In the genomic region with DNA sequence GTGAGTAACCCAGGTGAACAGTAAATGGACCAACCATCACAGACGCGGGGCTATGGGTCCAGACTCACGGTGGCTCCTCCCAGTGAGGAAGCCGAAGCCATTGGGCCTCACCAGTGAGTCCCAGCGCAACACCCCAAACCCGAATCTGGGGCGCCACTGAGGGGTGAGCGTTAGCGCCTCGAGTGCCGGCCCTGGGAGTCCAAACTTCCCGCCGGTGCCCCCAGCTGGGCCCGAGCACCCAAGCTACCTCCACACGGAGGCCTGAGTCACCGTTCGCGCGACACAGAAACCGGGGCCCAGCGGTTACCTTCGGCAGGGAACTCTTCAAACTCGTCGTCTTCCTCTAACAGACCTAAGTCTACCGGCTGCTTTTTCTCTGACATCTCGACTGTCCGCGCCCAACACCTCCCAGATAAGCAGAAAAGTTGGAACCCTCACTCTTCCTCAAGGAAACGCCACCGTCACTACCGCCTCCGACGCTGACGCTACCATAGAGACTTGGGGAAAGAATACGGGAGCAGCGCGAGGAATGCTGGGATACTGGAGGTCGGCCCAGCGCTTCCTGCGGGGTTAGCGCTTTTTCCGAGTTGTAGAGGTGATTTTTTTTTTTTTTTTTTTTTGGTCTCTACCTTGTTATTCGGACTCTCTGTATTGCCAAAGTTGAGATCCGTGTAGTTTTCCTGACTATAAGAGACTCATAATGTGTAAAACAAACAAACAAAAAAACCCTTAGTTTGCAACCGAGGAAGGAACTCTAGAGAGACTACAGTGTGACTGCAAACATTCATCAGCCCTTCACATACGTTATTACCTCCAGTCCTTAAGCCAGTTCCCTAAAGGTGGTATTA, we compare ENCODE assay signal across 8 cellular contexts. TPM values are rescaled to one million over a fixed set of nuclear protein-coding genes. Genes with fewer than 3 reads are reported as not detected.
DNase-seq lines count a peak whose midpoint lies in the region; ATAC-seq, FAIRE-seq and TF ChIP-seq lines count a peak whose summit lies in the region.

A gene (minus strand): TSS at position 466 of the 848 bp plus-strand sequence. CDS start 83 bp downstream, at position 383.

- peaks cover 0 to 4% of the 10 kb centered on the region in 2 donors for H3K36me3 ChIP-seq in kidney (ENCODE audit: control insufficient read depth in 1 of 2, insufficient read depth in 2 of 2, low read length in 2 of 2)

- H3K9me3 ChIP-seq in kidney (ENCODE audit: control insufficient read depth in 1 of 2, low read length in 2 of 2): no peaks in the 10 kb centered on the region

- ATAC-seq in GM18873 (IDR thresholded peaks at IDR 0.05; ENCODE audit: low FRiP score, unreplicated experiment): peak; percentile 91
- ATAC-seq in HG03139 (IDR thresholded peaks at IDR 0.05; ENCODE audit: unreplicated experiment): peak; percentile 87
- ATAC-seq in activated CD4-positive, CD25-positive, alpha-beta regulatory T cell treated with anti-CD3 and anti-CD28 coated beads, Interleukin-2, amount 50 U/mL, for 24 hours: peak; percentile 84 to 86

- peaks cover 6 to 11% of the 10 kb centered on the region in 2 donors for H3K4me1 ChIP-seq in kidney (ENCODE audit: control insufficient read depth in 1 of 2, insufficient read depth in 1 of 2, low read depth in 1 of 2, low read length in 2 of 2)

- peak within 1 kb of the TSS; percentile 88 to 91 for H3K4me3 ChIP-seq in kidney (ENCODE audit: low read length in 2 of 2)

- FAIRE-seq in kidney (lab: Jason Lieb, UNC): peak; percentile 27

- peak within 1 kb of the TSS; percentile 76 to 79 for H3K27ac ChIP-seq in kidney (ENCODE audit: low read depth in 2 of 2, low read length in 2 of 2)

- DNase-seq in AG08396 (ENCODE audit: low spot score): peak; percentile 81
- DNase-seq in NCI-H226: peak; percentile 81
- peak; percentile 2 to 61 for DNase-seq in cerebellar nuclear complex (lab: John Stamatoyannopoulos, UW)
- peak; percentile 93 for DNase-seq in kidney
- DNase-seq in stimulated activated CD4-positive, alpha-beta T cell treated with anti-CD3 and anti-CD28 coated beads, Interleukin-15, amount 100 ng/mL, for 24 hours: peak; percentile 78

- intact Hi-C loops in kidney (cut with DNase I): no loop called here

- no peak for TF ChIP-seq CTCF in kidney (IDR thresholded peaks at IDR 0.05; ENCODE audit: borderline replicate concordance, extremely low read depth, insufficient read depth)

- H3K9ac ChIP-seq in kidney (ENCODE audit: low read length in 2 of 2): peak within 1 kb of the TSS; percentile 68 to 86

RNA-seq across cellular contexts. Expression of the gene that starts here (rescaled TPM):
- total RNA-seq in kidney: 45.4 TPM
- polyA plus RNA-seq in kidney (ENCODE audit: insufficient read depth, low read depth, low replicate concordance): 252 TPM

Comparison
In these comparisons a context has a peak if more than half of its experiments do, and no peak if none do; other contexts are left out.
1. Peak in every context shown above with its lines: DNase-seq, ATAC-seq, H3K4me3 ChIP-seq and H3K27ac ChIP-seq.
2. DNase-seq: peak in every context shown above with its lines; median percentile 93 in kidney; 81 in AG08396; 81 in NCI-H226; 78 in stimulated activated CD4-positive, alpha-beta T cell treated with anti-CD3 and anti-CD28 coated beads, Interleukin-15, amount 100 ng/mL, for 24 hours; 32 in cerebellar nuclear complex.